Comparison of ENCODE assay signal across 8 cellular contexts in the genomic region with DNA sequence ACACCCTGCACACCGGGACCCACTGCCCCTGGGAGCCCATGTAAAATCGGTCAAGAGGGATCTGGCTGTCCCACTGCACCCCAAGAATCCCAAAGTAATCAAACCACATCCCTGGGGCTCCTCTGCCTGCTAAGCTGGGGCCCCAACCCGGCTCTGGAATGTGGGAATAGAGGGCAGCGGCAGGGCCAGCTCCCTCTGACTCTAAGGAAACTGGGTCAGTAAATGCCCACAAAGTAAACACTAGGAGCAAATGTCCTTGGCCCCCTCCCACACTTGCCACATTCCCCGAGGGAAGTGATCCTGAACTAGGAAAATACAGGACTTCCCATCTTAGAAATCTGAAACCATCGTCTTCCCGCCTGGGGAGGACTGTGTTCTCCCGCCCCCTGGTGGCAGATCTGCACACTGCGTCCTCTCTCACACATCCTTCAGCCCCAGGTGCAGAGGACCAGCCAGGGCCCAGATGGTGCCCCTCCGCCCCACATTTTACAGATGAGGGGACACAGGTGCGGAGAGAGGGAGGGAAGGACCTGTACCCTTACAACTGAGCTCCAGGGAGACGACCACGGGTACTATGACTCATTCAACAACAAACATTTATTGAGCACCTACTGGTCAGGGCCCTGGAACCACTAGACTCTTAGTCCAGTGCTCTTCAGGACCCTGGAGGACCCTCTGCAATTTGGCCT. TPM values are rescaled to one million over a fixed set of nuclear protein-coding genes. Genes with fewer than 3 reads are reported as not detected.
DNase-seq lines count a peak whose midpoint lies in the region; ATAC-seq and TF ChIP-seq lines count a peak whose summit lies in the region.

No MANE protein-coding gene starts in this region.

- no peaks in the 10 kb centered on the region for H3F3A ChIP-seq in OCI-LY1 (ENCODE audit: insufficient read depth, low read length)

- CTCF ChIA-PET in CD4-positive, alpha-beta T cell (lab: Charles Lee), result interaction anchor here (0.7 to 2.2 kb wide), 6 partner anchors 10 to 64 kb away, joined by 3 to 11 read pairs (median 5); a partner anchor contains a TSS
- CTCF ChIA-PET in naive thymus-derived CD4-positive, alpha-beta T cell (lab: Charles Lee), result interaction anchor here (0.8 to 3.1 kb wide), 7 partner anchors 9 to 110 kb away, joined by 3 to 19 read pairs (median 10); a partner anchor contains a TSS

- H3K4me2 ChIP-seq in OCI-LY1 (ENCODE audit: low read length), result peak overlapping the region; percentile 43

- no peak overlapping the region for H2AFZ ChIP-seq in OCI-LY1 (ENCODE audit: low read length)

- no peak overlapping the region for H3K27ac ChIP-seq in CD4-positive, alpha-beta T cell (ENCODE audit: low read depth, low read length)
- no peak overlapping the region for H3K27ac ChIP-seq in OCI-LY1 (ENCODE audit: low read depth, low read length, poor library complexity, severe bottlenecking)
- H3K27ac ChIP-seq in esophagus squamous epithelium, result peak overlapping the region; percentile 90 to 96 (median 92)
- H3K27ac ChIP-seq in naive thymus-derived CD4-positive, alpha-beta T cell (ENCODE audit: low read depth, low read length), result no peak overlapping the region

- no peak overlapping the region; the same call in 1 of the 2 replicates for H3K9ac ChIP-seq in OCI-LY1 (ENCODE audit: low read length)

- H3K27me3 ChIP-seq in CD4-positive, alpha-beta T cell (ENCODE audit: control insufficient read depth, insufficient read depth, low read length), result no peaks in the 10 kb centered on the region
- H3K27me3 ChIP-seq in OCI-LY1 (ENCODE audit: insufficient read depth, low read length), result no peaks in the 10 kb centered on the region
- no peaks in the 10 kb centered on the region for H3K27me3 ChIP-seq in esophagus squamous epithelium
- H3K27me3 ChIP-seq in naive thymus-derived CD4-positive, alpha-beta T cell (ENCODE audit: control insufficient read depth in 2 of 2, insufficient read depth in 2 of 2, low read length in 2 of 2), result no peaks in the 10 kb centered on the region

- H3K9me2 ChIP-seq in OCI-LY1 (ENCODE audit: low read depth, low read length), result no peaks in the 10 kb centered on the region

- H3K4me3 ChIP-seq in OCI-LY1 (ENCODE audit: low read depth, low read length, poor library complexity, severe bottlenecking) (peak overlapping the region; percentile 25), esophagus squamous epithelium (peak overlapping the region in 3 of 4 donors; percentile 5 to 51 (median 14))
- H3K4me3 ChIP-seq in naive thymus-derived CD4-positive, alpha-beta T cell (ENCODE audit: low read length), result no peak overlapping the region

- H3K36me3 ChIP-seq in OCI-LY1 (ENCODE audit: insufficient read depth, low read length), result no peaks in the 10 kb centered on the region
- no peaks in the 10 kb centered on the region for H3K36me3 ChIP-seq in esophagus squamous epithelium
- H3K36me3 ChIP-seq in naive thymus-derived CD4-positive, alpha-beta T cell (ENCODE audit: control insufficient read depth in 2 of 3, insufficient read depth in 3 of 3, low read length in 3 of 3), result no peaks in the 10 kb centered on the region

- intact Hi-C loops in CD4-positive, alpha-beta T cell (cut with DNase I, micrococcal nuclease), result loop anchor here (1.0 kb wide), 1 partner anchor 63 kb away; no protein-coding TSS in a partner anchor
- intact Hi-C loops in esophagus squamous epithelium (cut with DNase I), result loop anchor here (2.0 kb wide), 1 partner anchor 63 kb away; no protein-coding TSS in a partner anchor
- intact Hi-C loops in naive thymus-derived CD4-positive, alpha-beta T cell (cut with micrococcal nuclease), result loop anchor here in 1 of 2 donors (1.0 kb wide), 1 partner anchor 63 kb away; no protein-coding TSS in a partner anchor

- no peaks in the 10 kb centered on the region for H3K36me3 Mint-ChIP-seq in CD4-positive, alpha-beta T cell (ENCODE audit: low read depth)
- peaks cover 0 to 3% (median 0%) of the 10 kb centered on the region in 5 donors for H3K36me3 Mint-ChIP-seq in naive thymus-derived CD4-positive, alpha-beta T cell
- H3K36me3 Mint-ChIP-seq in stimulated activated naive B cell treated with anti-CD40 and anti-IgM and Interleukin-4, amounts not matched to agents 10 μg/mL and 1 μg/mL and 100 μg/mL, for 72 hours, result no peaks in the 10 kb centered on the region

- POLR2A ChIA-PET in CD4-positive, alpha-beta T cell (lab: Charles Lee), result interaction anchor here (0.6 to 1.6 kb wide), 2 partner anchors 10 to 1689 kb away, joined by 3 to 5 read pairs; a partner anchor contains a TSS
- POLR2A ChIA-PET in naive thymus-derived CD4-positive, alpha-beta T cell (lab: Charles Lee), result interaction anchor here (0.8 kb wide), 1 partner anchor 113 kb away, joined by 3 read pairs; no protein-coding TSS in a partner anchor

- H3K27me3 Mint-ChIP-seq in CD4-positive, alpha-beta T cell, result peaks cover 5% of the 10 kb centered on the region
- no peaks in the 10 kb centered on the region for H3K27me3 Mint-ChIP-seq in naive thymus-derived CD4-positive, alpha-beta T cell
- peaks cover 0 to 4% of the 10 kb centered on the region in 2 donors for H3K27me3 Mint-ChIP-seq in stimulated activated naive B cell treated with anti-CD40 and anti-IgM and Interleukin-4, amounts not matched to agents 10 μg/mL and 1 μg/mL and 100 μg/mL, for 72 hours

- 0 to 3% methylated on average over 3 to 9 of the region's 13 CpGs for WGBS in esophagus squamous epithelium, 2 donors

- H3K27ac Mint-ChIP-seq in CD4-positive, alpha-beta T cell, result no peak overlapping the region
- no peak overlapping the region for H3K27ac Mint-ChIP-seq in naive thymus-derived CD4-positive, alpha-beta T cell
- H3K27ac Mint-ChIP-seq in stimulated activated naive B cell treated with anti-CD40 and anti-IgM and Interleukin-4, amounts not matched to agents 10 μg/mL and 1 μg/mL and 100 μg/mL, for 72 hours, result no peak overlapping the region

- peaks cover 5% of the 10 kb centered on the region for H3K4me1 Mint-ChIP-seq in CD4-positive, alpha-beta T cell (ENCODE audit: low read depth)
- peaks cover 4 to 14% (median 5%) of the 10 kb centered on the region in 7 donors for H3K4me1 Mint-ChIP-seq in naive thymus-derived CD4-positive, alpha-beta T cell
- H3K4me1 Mint-ChIP-seq in stimulated activated naive B cell treated with anti-CD40 and anti-IgM and Interleukin-4, amounts not matched to agents 10 μg/mL and 1 μg/mL and 100 μg/mL, for 72 hours, result peaks cover 14 to 17% of the 10 kb centered on the region in 2 donors

- peak; percentile 58 to 83 (median 72) for DNase-seq in CD4-positive, alpha-beta T cell
- DNase-seq in HUDEP-2 (lab: John Stamatoyannopoulos, UW; ENCODE audit: unreplicated experiment in 76 of 76), result peak in 57 of 76 experiments; percentile 5 to 76 (median 42)
- DNase-seq in activated T-cell treated with anti-CD3 and anti-CD28 coated beads for 4 hours, result peak; percentile 65
- DNase-seq in esophagus squamous epithelium (lab: John Stamatoyannopoulos, UW), result no peak
- DNase-seq in naive thymus-derived CD4-positive, alpha-beta T cell, result peak; percentile 45 to 78 (median 68)
- DNase-seq in stimulated activated naive B cell treated with anti-CD40 and anti-IgM and Interleukin-4, amounts not matched to agents 10 μg/mL and 1 μg/mL and 100 μg/mL, for 72 hours, result peak; percentile 45

- H3K79me2 ChIP-seq in OCI-LY1 (ENCODE audit: insufficient read depth, low read length), result no peaks in the 10 kb centered on the region

- peak; percentile 96 for TF ChIP-seq CTCF in CD4-positive, alpha-beta T cell (IDR thresholded peaks at IDR 0.05)
- TF ChIP-seq CTCF in OCI-LY1 (IDR thresholded peaks at IDR 0.05; ENCODE audit: low read length) (peak; percentile 97), esophagus squamous epithelium (IDR thresholded peaks at IDR 0.05) (peak; percentile 95 to 99 (median 99))

- peaks cover 28% of the 10 kb centered on the region for H3K4me1 ChIP-seq in OCI-LY1 (ENCODE audit: insufficient read depth, low read length, severe bottlenecking)
- H3K4me1 ChIP-seq in esophagus squamous epithelium, result peaks cover 10 to 44% (median 17%) of the 10 kb centered on the region in 3 donors
- H3K4me1 ChIP-seq in naive thymus-derived CD4-positive, alpha-beta T cell (ENCODE audit: control insufficient read depth in 2 of 2, insufficient read depth in 2 of 2, low read length in 2 of 2), result peaks cover 0 to 3% of the 10 kb centered on the region in 2 donors

- no peak overlapping the region for H3K4me3 Mint-ChIP-seq in CD4-positive, alpha-beta T cell
- no peak overlapping the region for H3K4me3 Mint-ChIP-seq in naive thymus-derived CD4-positive, alpha-beta T cell
- no peak overlapping the region for H3K4me3 Mint-ChIP-seq in stimulated activated naive B cell treated with anti-CD40 and anti-IgM and Interleukin-4, amounts not matched to agents 10 μg/mL and 1 μg/mL and 100 μg/mL, for 72 hours

- ATAC-seq in CD4-positive, alpha-beta T cell (ENCODE audit: poor library complexity), result peak; percentile 93
- ATAC-seq in naive thymus-derived CD4-positive, alpha-beta T cell, result peak; percentile 91
- peak; percentile 88 for ATAC-seq in stimulated activated naive B cell treated with anti-CD40 and anti-IgM and Interleukin-4, amounts not matched to agents 10 μg/mL and 1 μg/mL and 100 μg/mL, for 72 hours (replicated peaks)
- no peak for ATAC-seq in HG03460 (IDR thresholded peaks at IDR 0.05; ENCODE audit: unreplicated experiment)

- H3K9me3 Mint-ChIP-seq in CD4-positive, alpha-beta T cell, result no peaks in the 10 kb centered on the region
- no peaks in the 10 kb centered on the region for H3K9me3 Mint-ChIP-seq in naive thymus-derived CD4-positive, alpha-beta T cell
- no peaks in the 10 kb centered on the region for H3K9me3 Mint-ChIP-seq in stimulated activated naive B cell treated with anti-CD40 and anti-IgM and Interleukin-4, amounts not matched to agents 10 μg/mL and 1 μg/mL and 100 μg/mL, for 72 hours

- TF ChIP-seq POLR2A in esophagus squamous epithelium (IDR thresholded peaks at IDR 0.05), result no peak

- H3K9me3 ChIP-seq in CD4-positive, alpha-beta T cell (ENCODE audit: control insufficient read depth, low read length), result no peaks in the 10 kb centered on the region
- H3K9me3 ChIP-seq in OCI-LY1 (ENCODE audit: low read length) (no peaks in the 10 kb centered on the region), esophagus squamous epithelium (no peaks in the 10 kb centered on the region)
- H3K9me3 ChIP-seq in naive thymus-derived CD4-positive, alpha-beta T cell (ENCODE audit: control insufficient read depth in 2 of 3, low read length in 3 of 3), result no peaks in the 10 kb centered on the region

- H4K20me1 ChIP-seq in OCI-LY1 (ENCODE audit: insufficient read depth, low read length), result no peaks in the 10 kb centered on the region

RNA-seq across cellular contexts. Expression of a gene that starts 10.2 kb away (rescaled TPM):
- total RNA-seq in CD4-positive, alpha-beta T cell, result 1 to 10 TPM; 1.3 to 2.3 TPM
- 1 to 10 TPM; 2.4 to 7.1 (median 3.7) TPM for total RNA-seq in esophagus squamous epithelium
- total RNA-seq in naive thymus-derived CD4-positive, alpha-beta T cell, result 1 to 10 TPM; 3.6 to 7.0 (median 5.3) TPM
- polyA plus RNA-seq in naive thymus-derived CD4-positive, alpha-beta T cell, result 1 to 10 TPM; 3.5 to 6.5 TPM

RNA-seq across cellular contexts. Expression of a gene that starts 11.3 kb away (rescaled TPM):
- total RNA-seq in CD4-positive, alpha-beta T cell, result not detected
- 10 to 100 TPM in 2 of 4 donors, 1 to 10 TPM in 1, under 1 TPM in 1; 0.19 to 21.4 (median 8.4) TPM for total RNA-seq in esophagus squamous epithelium
- under 1 TPM in 2 of 5 experiments, not detected in 3; 0.34 to 0.76 TPM for total RNA-seq in naive thymus-derived CD4-positive, alpha-beta T cell
- polyA plus RNA-seq in naive thymus-derived CD4-positive, alpha-beta T cell, result not detected

RNA-seq across cellular contexts. Expression of a gene that starts 15.0 kb away (rescaled TPM):
- 1 to 10 TPM in 1 of 2 experiments, under 1 TPM in 1; 0.88 to 1.1 TPM for total RNA-seq in CD4-positive, alpha-beta T cell
- 1,000 to 10,000 TPM in 2 of 4 donors, 100 to 1,000 TPM in 2; 709 to 2,355 (median 1,148) TPM for total RNA-seq in esophagus squamous epithelium
- 1 to 10 TPM in 2 of 5 experiments, under 1 TPM in 3; 0.24 to 8.2 (median 0.57) TPM for total RNA-seq in naive thymus-derived CD4-positive, alpha-beta T cell
- polyA plus RNA-seq in naive thymus-derived CD4-positive, alpha-beta T cell, result under 1 TPM; 0.19 to 0.25 TPM

RNA-seq across cellular contexts. Expression of a gene that starts 34.5 kb away (rescaled TPM):
- total RNA-seq in CD4-positive, alpha-beta T cell, result 10 to 100 TPM; 25.7 to 29.7 TPM
- 10 to 100 TPM; 23.8 to 45.4 (median 30.5) TPM for total RNA-seq in esophagus squamous epithelium
- total RNA-seq in naive thymus-derived CD4-positive, alpha-beta T cell, result 10 to 100 TPM; 26.8 to 41.7 (median 37.2) TPM
- 10 to 100 TPM; 41.9 to 66.7 TPM for polyA plus RNA-seq in naive thymus-derived CD4-positive, alpha-beta T cell

RNA-seq across cellular contexts. Expression of a gene that starts 36.1 kb away (rescaled TPM):
- not detected for total RNA-seq in CD4-positive, alpha-beta T cell
- under 1 TPM in 1 of 4 donors, not detected in 3; 0.57 TPM for total RNA-seq in esophagus squamous epithelium
- not detected for total RNA-seq in naive thymus-derived CD4-positive, alpha-beta T cell
- not detected for polyA plus RNA-seq in naive thymus-derived CD4-positive, alpha-beta T cell

Comparison
In these comparisons a context has a peak if more than half of its experiments do, and no peak if none do; other contexts are left out.
1. H3K27ac ChIP-seq: peak in esophagus squamous epithelium (4 of 4); none in CD4-positive, alpha-beta T cell (single experiment), OCI-LY1 (single experiment) and naive thymus-derived CD4-positive, alpha-beta T cell (single experiment).
2. RNA of a gene that starts 15.0 kb away (total RNA-seq): 709 to 2,355 TPM in esophagus squamous epithelium; 0.88 to 1.1 TPM in CD4-positive, alpha-beta T cell and 0.24 to 8.2 TPM in naive thymus-derived CD4-positive, alpha-beta T cell; every median in the first group is over 10 times any median in the second.
3. Peak in every context shown above with its lines, with median percentiles within 50 percentile points of each other: CTCF ChIP-seq.